In the genomic region with DNA sequence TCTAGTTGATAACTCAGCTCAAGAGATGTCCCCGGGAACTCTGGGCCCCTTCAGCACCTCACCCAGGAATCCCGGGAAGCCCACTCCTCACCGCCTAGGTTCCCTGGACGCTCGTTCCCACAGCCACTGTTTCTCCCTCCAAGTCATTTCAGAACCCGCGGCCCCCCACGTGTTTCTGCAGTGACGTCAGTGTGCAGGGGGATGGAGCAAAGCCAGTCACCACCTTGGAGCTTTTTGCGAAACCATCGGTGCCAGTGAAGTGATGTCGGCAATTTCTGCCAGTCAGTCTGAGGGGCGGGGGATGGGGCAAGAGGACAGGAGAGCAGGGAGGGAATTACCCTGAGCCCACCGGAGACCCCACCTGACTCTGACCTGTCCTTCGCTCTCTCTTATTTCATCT, we compare ENCODE assay signal across 16 cellular contexts.
"Had no signal": no experiment of that assay in that cellular context is flagged by ENCODE, and none has a peak within 500 bp of the region (broad histone marks: within the 10 kb centered on the region; RNA-seq: fewer than 3 reads in every experiment).

No MANE protein-coding gene starts in this region.

- H3K9ac ChIP-seq: KMS-11, SK-N-SH had no signal

- H3K4me2 ChIP-seq: KMS-11, SK-N-SH had no signal

- H3K27ac ChIP-seq: KMS-11 had no signal

- DNase-seq: Kasumi-1, MM.1S, NCI-H1105, NCI-H1436 treated with DMSO at 0.1 percent for 48 hours, NCI-H1694, NCI-H2029 treated with DMSO at 0.1 percent for 48 hours, NCI-H2107, NCI-H2227 treated with DMSO at 0.1 percent for 48 hours, NCI-H524, NCI-H748 treated with DMSO at 0.1 percent for 48 hours, RPMI8226, SHP77 had no signal

- ATAC-seq: K562 had no signal

- H3K4me3 ChIP-seq: K562 had no signal

- FAIRE-seq: K562, RCC 7860 had no signal
